8 cellular contexts compared by ENCODE assay signal in genomic region chr7:22082553-22082885, GRCh38.
DNase-seq lines count a peak whose midpoint lies in the region; ATAC-seq and TF ChIP-seq lines count a peak whose summit lies in the region.

No MANE protein-coding gene starts in this region.

- H2AFZ ChIP-seq in PC-3 (ENCODE audit: low read length) (peak overlapping the region; percentile 96), fibroblast of lung (ENCODE audit: low read length) (peak overlapping the region; percentile 85)

- H3K79me2 ChIP-seq in PC-3 (ENCODE audit: low read length): no peaks in the 10 kb centered on the region
- no peaks in the 10 kb centered on the region for H3K79me2 ChIP-seq in fibroblast of lung (ENCODE audit: control insufficient read depth, insufficient read depth, low read length)

- 3 to 5% (median 3%) methylated on average over 10 of the region's 10 CpGs for WGBS in ovary, 3 donors

- no peak for TF ChIP-seq EP300 in ovary (IDR thresholded peaks at IDR 0.05)

- no peaks in the 10 kb centered on the region for H3F3A ChIP-seq in PC-3 (ENCODE audit: low read length, unreplicated experiment)

- H4K20me1 ChIP-seq in PC-3 (ENCODE audit: low read length): no peaks in the 10 kb centered on the region
- no peaks in the 10 kb centered on the region for H4K20me1 ChIP-seq in fibroblast of lung (ENCODE audit: control insufficient read depth, extremely low read depth, insufficient read depth, low read length)

- H3K36me3 ChIP-seq in PC-3 (ENCODE audit: low read depth, low read length) (no peaks in the 10 kb centered on the region), fibroblast of lung (ENCODE audit: control insufficient read depth, insufficient read depth, low read length) (no peaks in the 10 kb centered on the region), ovary (no peaks in the 10 kb centered on the region)

- CTCF ChIA-PET in activated naive CD4-positive, alpha-beta T cell treated with anti-CD3 and anti-CD28 coated beads, Interleukin-2, amount 10 ng/mL, durations not matched to agents 7 days and 5 days (lab: Charles Lee): interaction anchor here (1.0 to 2.9 kb wide), 6 partner anchors 11 to 280 kb away, joined by 3 to 23 read pairs (median 3); no protein-coding TSS in a partner anchor
- CTCF ChIA-PET in PC-3 (lab: Charles Lee): interaction anchor here (0.5 to 1.8 kb wide), 4 partner anchors 21 to 828 kb away, joined by 3 to 9 read pairs (median 4); no protein-coding TSS in a partner anchor

- ATAC-seq in PC-3: peak; percentile 39

- no peaks in the 10 kb centered on the region for H3K9me3 Mint-ChIP-seq in activated naive CD4-positive, alpha-beta T cell treated with anti-CD3 and anti-CD28 coated beads, Interleukin-2, amount 10 ng/mL, durations not matched to agents 7 days and 5 days

- peak overlapping the region; percentile 74 for H3K4me3 Mint-ChIP-seq in activated naive CD4-positive, alpha-beta T cell treated with anti-CD3 and anti-CD28 coated beads, Interleukin-2, amount 10 ng/mL, durations not matched to agents 7 days and 5 days

- peaks cover 11% of the 10 kb centered on the region; the same call in 1 of the 2 replicates for H3K4me1 ChIP-seq in PC-3 (ENCODE audit: insufficient read depth, low read length)
- no peaks in the 10 kb centered on the region for H3K4me1 ChIP-seq in fibroblast of lung (ENCODE audit: control insufficient read depth, extremely low read depth, insufficient read depth, low read length)
- no peaks in the 10 kb centered on the region for H3K4me1 ChIP-seq in ovary (ENCODE audit: insufficient read depth)

- BruUV-seq in PC-3 (replicated peaks; lab: Mats Ljungman, UMichigan): no TSS peak

- no peak for TF ChIP-seq CTCF in PC-3 (conservative IDR thresholded peaks at IDR 0.05; ENCODE audit: low read depth, low read length)
- TF ChIP-seq CTCF in fibroblast of lung (conservative IDR thresholded peaks at IDR 0.05 in 1 of 2, IDR thresholded peaks at IDR 0.05 in 1 of 2; ENCODE audit: low read depth in 1 of 2, low read length in 2 of 2): no peak
- TF ChIP-seq CTCF in ovary (IDR thresholded peaks at IDR 0.05): no peak

- intact Hi-C loops in PC-3 (cut with micrococcal nuclease): loop anchor here (1.0 to 10.0 kb wide), 4 partner anchors 82 to 826 kb away; no protein-coding TSS in a partner anchor
- intact Hi-C loops in ovary (cut with DNase I): no loop called here
- intact Hi-C loops in head of caudate nucleus (cut with DNase I): no loop called here

- peaks cover 12% of the 10 kb centered on the region for H3K4me1 Mint-ChIP-seq in activated naive CD4-positive, alpha-beta T cell treated with anti-CD3 and anti-CD28 coated beads, Interleukin-2, amount 10 ng/mL, durations not matched to agents 7 days and 5 days

- DNase-seq in activated naive CD4-positive, alpha-beta T cell treated with anti-CD3 and anti-CD28 coated beads, Interleukin-2, amount 10 ng/mL, durations not matched to agents 7 days and 5 days: no peak
- DNase-seq in activated naive CD4-positive, alpha-beta T cell treated with Interleukin-2 at 50 U/mL for 16 hours: no peak
- no peak for DNase-seq in PC-3
- no peak for DNase-seq in fibroblast of lung (ENCODE audit: low read depth in 2 of 2)
- no peak for DNase-seq in ovary
- DNase-seq in head of caudate nucleus: no peak
- DNase-seq in SKM-1 (lab: John Stamatoyannopoulos, UW; ENCODE audit: unreplicated experiment): no peak
- no peak for DNase-seq in occipital lobe (lab: John Stamatoyannopoulos, UW)

- H3K27me3 ChIP-seq in PC-3 (ENCODE audit: low read length): peaks cover 16% of the 10 kb centered on the region
- peaks cover 6% of the 10 kb centered on the region for H3K27me3 ChIP-seq in fibroblast of lung (ENCODE audit: control insufficient read depth, insufficient read depth, low read length)
- no peaks in the 10 kb centered on the region for H3K27me3 ChIP-seq in ovary

- H3K27ac Mint-ChIP-seq in activated naive CD4-positive, alpha-beta T cell treated with anti-CD3 and anti-CD28 coated beads, Interleukin-2, amount 10 ng/mL, durations not matched to agents 7 days and 5 days: no peak overlapping the region

- H3K36me3 Mint-ChIP-seq in activated naive CD4-positive, alpha-beta T cell treated with anti-CD3 and anti-CD28 coated beads, Interleukin-2, amount 10 ng/mL, durations not matched to agents 7 days and 5 days: no peaks in the 10 kb centered on the region

- no peaks in the 10 kb centered on the region for H3K9me2 ChIP-seq in PC-3 (replicated peaks; ENCODE audit: low read length)

- H3K9ac ChIP-seq in PC-3 (ENCODE audit: low read length) (no peak overlapping the region), fibroblast of lung (ENCODE audit: insufficient read depth, low read length) (peak overlapping the region; percentile 26)

- H3K4me3 ChIP-seq in PC-3 (ENCODE audit: low read length): peak overlapping the region; percentile 77
- H3K4me3 ChIP-seq in fibroblast of lung (replicated peaks in 1 of 4; ENCODE audit: control extremely low read depth in 1 of 4, insufficient read depth in 1 of 4, low read depth in 3 of 4, low read length in 4 of 4): peak overlapping the region; percentile 58 to 84 (median 69)
- peak overlapping the region; percentile 75 for H3K4me3 ChIP-seq in ovary

- peaks cover 55% of the 10 kb centered on the region for H3K27me3 Mint-ChIP-seq in activated naive CD4-positive, alpha-beta T cell treated with anti-CD3 and anti-CD28 coated beads, Interleukin-2, amount 10 ng/mL, durations not matched to agents 7 days and 5 days

- peak overlapping the region; percentile 91 for H3K4me2 ChIP-seq in PC-3 (ENCODE audit: low read length)
- H3K4me2 ChIP-seq in fibroblast of lung (ENCODE audit: extremely low read depth, insufficient read depth, low read length): peak overlapping the region; percentile 97

- H3K9me3 ChIP-seq in PC-3 (ENCODE audit: low read length) (no peaks in the 10 kb centered on the region), fibroblast of lung (ENCODE audit: control insufficient read depth, insufficient read depth, low read depth, low read length) (no peaks in the 10 kb centered on the region), ovary (peaks cover 0 to 3% of the 10 kb centered on the region in 2 donors)

- POLR2A ChIA-PET in PC-3 (lab: Charles Lee; ENCODE audit: unreplicated experiment): interaction anchor here (0.6 kb wide), 1 partner anchor 182 kb away, joined by 4 read pairs; no protein-coding TSS in a partner anchor

- H3K27ac ChIP-seq in PC-3 (ENCODE audit: low read length): no peak overlapping the region
- H3K27ac ChIP-seq in fibroblast of lung (ENCODE audit: insufficient read depth, low read length): no peak overlapping the region
- no peak overlapping the region for H3K27ac ChIP-seq in ovary

- no peak for TF ChIP-seq POLR2A in ovary (IDR thresholded peaks at IDR 0.05)
